ENCODE assay signal across 1 cellular context in the genomic region with DNA sequence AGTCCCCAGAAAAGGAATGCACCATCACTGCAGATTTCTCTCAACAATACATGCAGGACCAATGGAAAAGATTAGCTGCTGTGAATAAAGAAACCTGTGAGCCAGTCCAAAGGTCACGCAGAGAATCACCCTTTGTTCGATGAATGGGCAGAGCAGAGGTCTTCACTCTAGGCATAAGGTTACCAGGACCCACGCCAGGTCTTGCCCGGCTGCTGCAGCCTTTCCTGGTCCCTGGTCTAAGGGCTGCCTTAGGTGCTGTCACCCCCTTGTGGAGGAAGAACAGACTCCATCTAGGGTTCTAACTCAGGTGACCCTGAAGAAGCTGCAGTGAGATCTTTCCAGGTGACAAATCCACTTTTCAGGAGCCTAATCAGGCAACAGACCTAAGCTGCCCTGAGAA.
A peak's percentile ranks its signal among the peaks of the same experiment; 100 is the strongest.
TF ChIP-seq lines count a peak whose summit lies in the region.

No MANE protein-coding gene starts in this region.

TF ChIP-seq in HepG2, 621 proteins besides CTCF, POLR2A, EP300 and RAD21 (continued from another document and continues in another):
- TF ChIP-seq, protein P1, sequence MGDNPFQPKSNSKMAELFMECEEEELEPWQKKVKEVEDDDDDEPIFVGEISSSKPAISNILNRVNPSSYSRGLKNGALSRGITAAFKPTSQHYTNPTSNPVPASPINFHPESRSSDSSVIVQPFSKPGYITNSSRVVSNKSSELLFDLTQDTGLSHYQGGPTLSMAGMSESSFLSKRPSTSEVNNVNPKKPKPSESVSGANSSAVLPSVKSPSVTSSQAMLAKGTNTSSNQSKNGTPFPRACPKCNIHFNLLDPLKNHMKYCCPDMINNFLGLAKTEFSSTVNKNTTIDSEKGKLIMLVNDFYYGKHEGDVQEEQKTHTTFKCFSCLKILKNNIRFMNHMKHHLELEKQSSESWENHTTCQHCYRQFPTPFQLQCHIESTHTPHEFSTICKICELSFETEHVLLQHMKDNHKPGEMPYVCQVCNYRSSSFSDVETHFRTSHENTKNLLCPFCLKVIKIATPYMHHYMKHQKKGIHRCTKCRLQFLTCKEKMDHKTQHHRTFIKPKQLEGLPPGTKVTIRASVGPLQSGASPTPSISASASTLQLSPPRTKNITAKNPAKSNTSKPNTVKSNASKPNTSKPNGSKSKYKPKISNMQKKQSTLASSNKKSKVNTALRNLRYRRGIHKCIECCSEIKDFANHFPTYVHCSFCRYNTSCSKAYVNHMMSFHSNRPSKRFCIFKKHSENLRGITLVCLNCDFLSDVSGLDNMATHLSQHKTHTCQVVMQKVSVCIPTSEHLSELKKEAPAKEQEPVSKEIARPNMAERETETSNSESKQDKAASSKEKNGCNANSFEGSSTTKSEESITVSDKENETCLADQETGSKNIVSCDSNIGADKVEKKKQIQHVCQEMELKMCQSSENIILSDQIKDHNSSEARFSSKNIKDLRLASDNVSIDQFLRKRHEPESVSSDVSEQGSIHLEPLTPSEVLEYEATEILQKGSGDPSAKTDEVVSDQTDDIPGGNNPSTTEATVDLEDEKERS (CRISPR knock-in tag; IDR thresholded peaks at IDR 0.05), result no peak
- TF ChIP-seq ZNF160 (CRISPR knock-in tag; IDR thresholded peaks at IDR 0.05) (no peak), ZMAT3 (CRISPR knock-in tag; conservative IDR thresholded peaks at IDR 0.05) (no peak), PHF5A (CRISPR knock-in tag; IDR thresholded peaks at IDR 0.05; ENCODE audit: low read depth, unreplicated experiment) (no peak), ZNF251 (CRISPR knock-in tag; IDR thresholded peaks at IDR 0.05) (no peak), RAD51 (IDR thresholded peaks at IDR 0.05; ENCODE audit: borderline replicate concordance) (no peak), ZBTB1 (CRISPR knock-in tag; IDR thresholded peaks at IDR 0.05; ENCODE audit: borderline replicate concordance) (no peak), ZNF143 (CRISPR knock-in tag; IDR thresholded peaks at IDR 0.05) (no peak), CBX2 (IDR thresholded peaks at IDR 0.05; ENCODE audit: low read depth, low read length) (no peak), CBX2 (CRISPR knock-in tag; IDR thresholded peaks at IDR 0.05; ENCODE audit: low read depth) (no peak), PHF20 (CRISPR knock-in tag; IDR thresholded peaks at IDR 0.05) (no peak), ZNF570 (CRISPR knock-in tag; IDR thresholded peaks at IDR 0.05; ENCODE audit: borderline replicate concordance) (no peak), SIX4 (CRISPR knock-in tag; IDR thresholded peaks at IDR 0.05) (no peak), CREB1 (IDR thresholded peaks at IDR 0.05) (no peak), CREB1 (CRISPR knock-in tag; IDR thresholded peaks at IDR 0.05) (0 out of 2 replicates have a peak, but pooled peaks have one; percentile 27), KMT2A (CRISPR knock-in tag; IDR thresholded peaks at IDR 0.05) (no peak), RXRB (CRISPR knock-in tag; IDR thresholded peaks at IDR 0.05; ENCODE audit: borderline replicate concordance) (0 out of 2 replicates have a peak, but pooled peaks have one; percentile 28), ZNF572 (CRISPR knock-in tag; IDR thresholded peaks at IDR 0.05) (no peak), ZNF180 (CRISPR knock-in tag; IDR thresholded peaks at IDR 0.05; ENCODE audit: borderline replicate concordance, low read depth) (no peak), RNF2 (conservative IDR thresholded peaks at IDR 0.05; ENCODE audit: low read depth) (no peak), HNRNPL (IDR thresholded peaks at IDR 0.05; ENCODE audit: low read depth, low read length) (no peak), ZNF839 (CRISPR knock-in tag; IDR thresholded peaks at IDR 0.05; ENCODE audit: borderline replicate concordance) (no peak), MZF1 (CRISPR knock-in tag; IDR thresholded peaks at IDR 0.05; ENCODE audit: borderline replicate concordance) (no peak), HOXA5 (CRISPR knock-in tag; IDR thresholded peaks at IDR 0.05) (no peak), GFI1 (CRISPR knock-in tag; IDR thresholded peaks at IDR 0.05; ENCODE audit: borderline replicate concordance) (no peak), NFKB2 (CRISPR knock-in tag; IDR thresholded peaks at IDR 0.05; ENCODE audit: borderline replicate concordance) (no peak), ZNF737 (CRISPR knock-in tag; IDR thresholded peaks at IDR 0.05; ENCODE audit: borderline replicate concordance) (no peak), LCORL (IDR thresholded peaks at IDR 0.05) (no peak), LCORL (CRISPR knock-in tag; IDR thresholded peaks at IDR 0.05) (no peak), ZNF510 (CRISPR knock-in tag; IDR thresholded peaks at IDR 0.05; ENCODE audit: low read depth) (no peak), SOX6 (IDR thresholded peaks at IDR 0.05) (no peak), SOX6 (CRISPR knock-in tag; IDR thresholded peaks at IDR 0.05) (peak; percentile 86), SP1 (IDR thresholded peaks at IDR 0.05) (no peak), SP1 (CRISPR knock-in tag; IDR thresholded peaks at IDR 0.05) (no peak), ZNF549 (CRISPR knock-in tag; IDR thresholded peaks at IDR 0.05) (no peak), ZNF768 (CRISPR knock-in tag; IDR thresholded peaks at IDR 0.05) (no peak), ZNF296 (CRISPR knock-in tag; conservative IDR thresholded peaks at IDR 0.05) (no peak), RBAK (CRISPR knock-in tag; IDR thresholded peaks at IDR 0.05) (no peak), ZNF614 (CRISPR knock-in tag; IDR thresholded peaks at IDR 0.05; ENCODE audit: borderline replicate concordance) (no peak), MAFG (CRISPR knock-in tag; IDR thresholded peaks at IDR 0.05) (no peak), ZNF644 (CRISPR knock-in tag; IDR thresholded peaks at IDR 0.05; ENCODE audit: low read depth) (peak; percentile 36; the same call in 1 of the 2 replicates), RBM22 (optimal IDR thresholded peaks at IDR 0.05; ENCODE audit: low read length) (peak; percentile 36)
- TF ChIP-seq, protein P2, sequence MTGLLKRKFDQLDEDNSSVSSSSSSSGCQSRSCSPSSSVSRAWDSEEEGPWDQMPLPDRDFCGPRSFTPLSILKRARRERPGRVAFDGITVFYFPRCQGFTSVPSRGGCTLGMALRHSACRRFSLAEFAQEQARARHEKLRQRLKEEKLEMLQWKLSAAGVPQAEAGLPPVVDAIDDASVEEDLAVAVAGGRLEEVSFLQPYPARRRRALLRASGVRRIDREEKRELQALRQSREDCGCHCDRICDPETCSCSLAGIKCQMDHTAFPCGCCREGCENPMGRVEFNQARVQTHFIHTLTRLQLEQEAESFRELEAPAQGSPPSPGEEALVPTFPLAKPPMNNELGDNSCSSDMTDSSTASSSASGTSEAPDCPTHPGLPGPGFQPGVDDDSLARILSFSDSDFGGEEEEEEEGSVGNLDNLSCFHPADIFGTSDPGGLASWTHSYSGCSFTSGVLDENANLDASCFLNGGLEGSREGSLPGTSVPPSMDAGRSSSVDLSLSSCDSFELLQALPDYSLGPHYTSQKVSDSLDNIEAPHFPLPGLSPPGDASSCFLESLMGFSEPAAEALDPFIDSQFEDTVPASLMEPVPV (CRISPR knock-in tag; IDR thresholded peaks at IDR 0.05), result no peak
- TF ChIP-seq, protein P3, sequence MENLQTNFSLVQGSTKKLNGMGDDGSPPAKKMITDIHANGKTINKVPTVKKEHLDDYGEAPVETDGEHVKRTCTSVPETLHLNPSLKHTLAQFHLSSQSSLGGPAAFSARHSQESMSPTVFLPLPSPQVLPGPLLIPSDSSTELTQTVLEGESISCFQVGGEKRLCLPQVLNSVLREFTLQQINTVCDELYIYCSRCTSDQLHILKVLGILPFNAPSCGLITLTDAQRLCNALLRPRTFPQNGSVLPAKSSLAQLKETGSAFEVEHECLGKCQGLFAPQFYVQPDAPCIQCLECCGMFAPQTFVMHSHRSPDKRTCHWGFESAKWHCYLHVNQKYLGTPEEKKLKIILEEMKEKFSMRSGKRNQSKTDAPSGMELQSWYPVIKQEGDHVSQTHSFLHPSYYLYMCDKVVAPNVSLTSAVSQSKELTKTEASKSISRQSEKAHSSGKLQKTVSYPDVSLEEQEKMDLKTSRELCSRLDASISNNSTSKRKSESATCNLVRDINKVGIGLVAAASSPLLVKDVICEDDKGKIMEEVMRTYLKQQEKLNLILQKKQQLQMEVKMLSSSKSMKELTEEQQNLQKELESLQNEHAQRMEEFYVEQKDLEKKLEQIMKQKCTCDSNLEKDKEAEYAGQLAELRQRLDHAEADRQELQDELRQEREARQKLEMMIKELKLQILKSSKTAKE (CRISPR knock-in tag; IDR thresholded peaks at IDR 0.05; ENCODE audit: borderline replicate concordance), result no peak
- TF ChIP-seq, protein P4, sequence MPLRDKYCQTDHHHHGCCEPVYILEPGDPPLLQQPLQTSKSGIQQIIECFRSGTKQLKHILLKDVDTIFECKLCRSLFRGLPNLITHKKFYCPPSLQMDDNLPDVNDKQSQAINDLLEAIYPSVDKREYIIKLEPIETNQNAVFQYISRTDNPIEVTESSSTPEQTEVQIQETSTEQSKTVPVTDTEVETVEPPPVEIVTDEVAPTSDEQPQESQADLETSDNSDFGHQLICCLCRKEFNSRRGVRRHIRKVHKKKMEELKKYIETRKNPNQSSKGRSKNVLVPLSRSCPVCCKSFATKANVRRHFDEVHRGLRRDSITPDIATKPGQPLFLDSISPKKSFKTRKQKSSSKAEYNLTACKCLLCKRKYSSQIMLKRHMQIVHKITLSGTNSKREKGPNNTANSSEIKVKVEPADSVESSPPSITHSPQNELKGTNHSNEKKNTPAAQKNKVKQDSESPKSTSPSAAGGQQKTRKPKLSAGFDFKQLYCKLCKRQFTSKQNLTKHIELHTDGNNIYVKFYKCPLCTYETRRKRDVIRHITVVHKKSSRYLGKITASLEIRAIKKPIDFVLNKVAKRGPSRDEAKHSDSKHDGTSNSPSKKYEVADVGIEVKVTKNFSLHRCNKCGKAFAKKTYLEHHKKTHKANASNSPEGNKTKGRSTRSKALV (CRISPR knock-in tag; IDR thresholded peaks at IDR 0.05), result no peak
- TF ChIP-seq, protein P5, sequence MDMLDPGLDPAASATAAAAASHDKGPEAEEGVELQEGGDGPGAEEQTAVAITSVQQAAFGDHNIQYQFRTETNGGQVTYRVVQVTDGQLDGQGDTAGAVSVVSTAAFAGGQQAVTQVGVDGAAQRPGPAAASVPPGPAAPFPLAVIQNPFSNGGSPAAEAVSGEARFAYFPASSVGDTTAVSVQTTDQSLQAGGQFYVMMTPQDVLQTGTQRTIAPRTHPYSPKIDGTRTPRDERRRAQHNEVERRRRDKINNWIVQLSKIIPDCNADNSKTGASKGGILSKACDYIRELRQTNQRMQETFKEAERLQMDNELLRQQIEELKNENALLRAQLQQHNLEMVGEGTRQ (IDR thresholded peaks at IDR 0.05; ENCODE audit: low read depth, low read length), result no peak
- TF ChIP-seq, protein P5 (CRISPR knock-in tag; IDR thresholded peaks at IDR 0.05; ENCODE audit: borderline replicate concordance), result no peak
- TF ChIP-seq, protein P6, sequence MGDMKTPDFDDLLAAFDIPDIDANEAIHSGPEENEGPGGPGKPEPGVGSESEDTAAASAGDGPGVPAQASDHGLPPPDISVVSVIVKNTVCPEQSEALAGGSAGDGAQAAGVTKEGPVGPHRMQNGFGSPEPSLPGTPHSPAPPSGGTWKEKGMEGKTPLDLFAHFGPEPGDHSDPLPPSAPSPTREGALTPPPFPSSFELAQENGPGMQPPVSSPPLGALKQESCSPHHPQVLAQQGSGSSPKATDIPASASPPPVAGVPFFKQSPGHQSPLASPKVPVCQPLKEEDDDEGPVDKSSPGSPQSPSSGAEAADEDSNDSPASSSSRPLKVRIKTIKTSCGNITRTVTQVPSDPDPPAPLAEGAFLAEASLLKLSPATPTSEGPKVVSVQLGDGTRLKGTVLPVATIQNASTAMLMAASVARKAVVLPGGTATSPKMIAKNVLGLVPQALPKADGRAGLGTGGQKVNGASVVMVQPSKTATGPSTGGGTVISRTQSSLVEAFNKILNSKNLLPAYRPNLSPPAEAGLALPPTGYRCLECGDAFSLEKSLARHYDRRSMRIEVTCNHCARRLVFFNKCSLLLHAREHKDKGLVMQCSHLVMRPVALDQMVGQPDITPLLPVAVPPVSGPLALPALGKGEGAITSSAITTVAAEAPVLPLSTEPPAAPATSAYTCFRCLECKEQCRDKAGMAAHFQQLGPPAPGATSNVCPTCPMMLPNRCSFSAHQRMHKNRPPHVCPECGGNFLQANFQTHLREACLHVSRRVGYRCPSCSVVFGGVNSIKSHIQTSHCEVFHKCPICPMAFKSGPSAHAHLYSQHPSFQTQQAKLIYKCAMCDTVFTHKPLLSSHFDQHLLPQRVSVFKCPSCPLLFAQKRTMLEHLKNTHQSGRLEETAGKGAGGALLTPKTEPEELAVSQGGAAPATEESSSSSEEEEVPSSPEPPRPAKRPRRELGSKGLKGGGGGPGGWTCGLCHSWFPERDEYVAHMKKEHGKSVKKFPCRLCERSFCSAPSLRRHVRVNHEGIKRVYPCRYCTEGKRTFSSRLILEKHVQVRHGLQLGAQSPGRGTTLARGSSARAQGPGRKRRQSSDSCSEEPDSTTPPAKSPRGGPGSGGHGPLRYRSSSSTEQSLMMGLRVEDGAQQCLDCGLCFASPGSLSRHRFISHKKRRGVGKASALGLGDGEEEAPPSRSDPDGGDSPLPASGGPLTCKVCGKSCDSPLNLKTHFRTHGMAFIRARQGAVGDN (CRISPR knock-in tag; IDR thresholded peaks at IDR 0.05), result no peak; the same call in 1 of the 2 replicates
- TF ChIP-seq, protein P7, sequence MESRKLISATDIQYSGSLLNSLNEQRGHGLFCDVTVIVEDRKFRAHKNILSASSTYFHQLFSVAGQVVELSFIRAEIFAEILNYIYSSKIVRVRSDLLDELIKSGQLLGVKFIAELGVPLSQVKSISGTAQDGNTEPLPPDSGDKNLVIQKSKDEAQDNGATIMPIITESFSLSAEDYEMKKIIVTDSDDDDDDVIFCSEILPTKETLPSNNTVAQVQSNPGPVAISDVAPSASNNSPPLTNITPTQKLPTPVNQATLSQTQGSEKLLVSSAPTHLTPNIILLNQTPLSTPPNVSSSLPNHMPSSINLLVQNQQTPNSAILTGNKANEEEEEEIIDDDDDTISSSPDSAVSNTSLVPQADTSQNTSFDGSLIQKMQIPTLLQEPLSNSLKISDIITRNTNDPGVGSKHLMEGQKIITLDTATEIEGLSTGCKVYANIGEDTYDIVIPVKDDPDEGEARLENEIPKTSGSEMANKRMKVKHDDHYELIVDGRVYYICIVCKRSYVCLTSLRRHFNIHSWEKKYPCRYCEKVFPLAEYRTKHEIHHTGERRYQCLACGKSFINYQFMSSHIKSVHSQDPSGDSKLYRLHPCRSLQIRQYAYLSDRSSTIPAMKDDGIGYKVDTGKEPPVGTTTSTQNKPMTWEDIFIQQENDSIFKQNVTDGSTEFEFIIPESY (CRISPR knock-in tag; IDR thresholded peaks at IDR 0.05), result no peak; the same call in 1 of the 2 replicates
- TF ChIP-seq, protein P8, sequence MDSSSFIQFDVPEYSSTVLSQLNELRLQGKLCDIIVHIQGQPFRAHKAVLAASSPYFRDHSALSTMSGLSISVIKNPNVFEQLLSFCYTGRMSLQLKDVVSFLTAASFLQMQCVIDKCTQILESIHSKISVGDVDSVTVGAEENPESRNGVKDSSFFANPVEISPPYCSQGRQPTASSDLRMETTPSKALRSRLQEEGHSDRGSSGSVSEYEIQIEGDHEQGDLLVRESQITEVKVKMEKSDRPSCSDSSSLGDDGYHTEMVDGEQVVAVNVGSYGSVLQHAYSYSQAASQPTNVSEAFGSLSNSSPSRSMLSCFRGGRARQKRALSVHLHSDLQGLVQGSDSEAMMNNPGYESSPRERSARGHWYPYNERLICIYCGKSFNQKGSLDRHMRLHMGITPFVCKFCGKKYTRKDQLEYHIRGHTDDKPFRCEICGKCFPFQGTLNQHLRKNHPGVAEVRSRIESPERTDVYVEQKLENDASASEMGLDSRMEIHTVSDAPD (CRISPR knock-in tag; IDR thresholded peaks at IDR 0.05), result no peak
